ENCODE assay signal across 23 cellular contexts in the genomic region with DNA sequence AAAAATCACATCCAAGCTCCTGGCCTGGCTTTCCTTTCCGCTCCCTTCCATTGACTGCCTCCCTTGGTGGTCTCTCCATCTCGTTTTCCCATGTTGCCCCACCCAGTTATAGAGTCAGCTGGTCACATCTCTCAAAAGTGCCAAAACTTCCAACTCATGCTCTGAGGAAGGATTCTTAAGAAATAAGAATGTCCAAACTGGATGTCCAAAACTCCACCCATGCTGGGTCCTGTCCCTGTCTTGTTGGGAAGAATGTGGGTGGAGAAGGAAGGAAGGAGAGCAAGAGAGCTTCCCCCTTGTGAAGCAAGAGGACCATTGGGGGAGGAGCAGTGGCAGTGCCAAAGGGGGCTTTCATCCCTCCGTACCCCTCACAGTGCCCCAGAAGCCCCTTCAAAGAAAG.
"Had no signal": no experiment of that assay in that cellular context is flagged by ENCODE, and none has a peak within 500 bp of the region (broad histone marks: within the 10 kb centered on the region; RNA-seq: fewer than 3 reads in every experiment).

No MANE protein-coding gene starts in this region.

- H3K27ac ChIP-seq: heart left ventricle, ovary, prostate gland, thoracic aorta had no signal

- H3K9me3 Mint-ChIP-seq: central memory CD8-positive, alpha-beta T cell; T-cell; T-helper 2 cell treated with Interferon-gamma antibody and Interleukin-4, amounts not matched to agents 5 μg/mL and 100 μg/mL, for 36 hours had no signal

- DNase-seq: activated B cell treated with CpG ODN at 0.5 μM for 24 hours; activated CD4-positive, alpha-beta T cell treated with anti-CD3 and anti-CD28 coated beads, Interleukin-2, amount 50 U/mL, for 1 hour; activated CD8-positive, alpha-beta memory T cell treated with anti-CD3 and anti-CD28 coated beads, Interleukin-2, amount 10 ng/mL, durations not matched to agents 7 days and 5 days; activated CD8-positive, alpha-beta T cell treated with anti-CD3 and anti-CD28 coated beads for 36 hours; activated T-cell treated with anti-CD3 and anti-CD28 coated beads for 4 hours; anterior cingulate cortex; dermis blood vessel endothelial cell; effector CD8-positive, alpha-beta T cell; heart left ventricle; hypothalamus; left ventricle myocardium superior; naive B cell; retina; stimulated activated naive CD4-positive, alpha-beta T cell; T-cell; trophoblast cell had no signal

- H3K36me3 ChIP-seq: heart left ventricle, ovary, prostate gland, thoracic aorta had no signal

- H3K36me3 Mint-ChIP-seq: activated CD8-positive, alpha-beta memory T cell treated with anti-CD3 and anti-CD28 coated beads, Interleukin-2, amount 10 ng/mL, durations not matched to agents 7 days and 5 days; T-cell had no signal

- H3K4me3 ChIP-seq: heart left ventricle, ovary, prostate gland, thoracic aorta had no signal

- ATAC-seq: activated CD8-positive, alpha-beta memory T cell treated with anti-CD3 and anti-CD28 coated beads, Interleukin-2, amount 10 ng/mL, durations not matched to agents 7 days and 5 days; activated CD8-positive, alpha-beta T cell treated with anti-CD3 and anti-CD28 coated beads for 36 hours; heart left ventricle; left ventricle myocardium superior; T-cell had no signal

- H3K4me1 ChIP-seq: prostate gland had no signal

- H3K27me3 ChIP-seq: heart left ventricle, ovary had no signal

- H3K4me3 Mint-ChIP-seq: activated B cell treated with CpG ODN at 0.5 μM for 24 hours; activated CD8-positive, alpha-beta memory T cell treated with anti-CD3 and anti-CD28 coated beads, Interleukin-2, amount 10 ng/mL, durations not matched to agents 7 days and 5 days; activated CD8-positive, alpha-beta T cell treated with anti-CD3 and anti-CD28 coated beads for 36 hours; activated naive CD8-positive, alpha-beta T cell; central memory CD8-positive, alpha-beta T cell; mesothelial cell of epicardium; naive B cell; T-cell; T-helper 2 cell treated with Interferon-gamma antibody and Interleukin-4, amounts not matched to agents 5 μg/mL and 100 μg/mL, for 36 hours had no signal

- H3K4me1 Mint-ChIP-seq: central memory CD8-positive, alpha-beta T cell; T-cell had no signal

- H3K27ac Mint-ChIP-seq: activated B cell treated with CpG ODN at 0.5 μM for 24 hours; activated CD8-positive, alpha-beta memory T cell treated with anti-CD3 and anti-CD28 coated beads, Interleukin-2, amount 10 ng/mL, durations not matched to agents 7 days and 5 days; activated CD8-positive, alpha-beta T cell treated with anti-CD3 and anti-CD28 coated beads for 36 hours; activated naive CD8-positive, alpha-beta T cell; mesothelial cell of epicardium; naive B cell; T-helper 2 cell treated with Interferon-gamma antibody and Interleukin-4, amounts not matched to agents 5 μg/mL and 100 μg/mL, for 36 hours had no signal

- H3K9me3 ChIP-seq: heart left ventricle, ovary, prostate gland, thoracic aorta had no signal
